In genomic region chr5:157542282-157542966, GRCh38 we compare ENCODE assay signal across 2 cellular contexts.
TF ChIP-seq lines count a peak whose summit lies in the region.

No MANE protein-coding gene starts in this region.

TF ChIP-seq in SK-N-SH, 30 proteins besides CTCF, POLR2A, EP300 and RAD21 (continued from another document):
- TF ChIP-seq PBX3 (IDR thresholded peaks at IDR 0.05) (no peak), FOXJ3 (CRISPR knock-in tag; IDR thresholded peaks at IDR 0.05) (no peak), YY1 (IDR thresholded peaks at IDR 0.05; ENCODE audit: low read depth) (no peak), FOSL2 (IDR thresholded peaks at IDR 0.05; ENCODE audit: borderline replicate concordance, low read depth) (no peak), IRF3 (IDR thresholded peaks at IDR 0.05; ENCODE audit: low read depth, low read length) (no peak), POLR2AphosphoS5 (IDR thresholded peaks at IDR 0.05; ENCODE audit: low read depth, low read length) (no peak), GABPA (IDR thresholded peaks at IDR 0.05; ENCODE audit: low read depth) (no peak), MEF2A (IDR thresholded peaks at IDR 0.05; ENCODE audit: borderline replicate concordance, low read depth) (no peak), GATA2 (CRISPR knock-in tag; IDR thresholded peaks at IDR 0.05) (no peak), JUND (IDR thresholded peaks at IDR 0.05) (no peak), FOXM1 (IDR thresholded peaks at IDR 0.05; ENCODE audit: low read depth) (no peak), REST (IDR thresholded peaks at IDR 0.05; ENCODE audit: low read depth, low read length) (no peak), USF2 (IDR thresholded peaks at IDR 0.05; ENCODE audit: borderline replicate concordance, low read depth, low read length) (no peak), RCOR1 (IDR thresholded peaks at IDR 0.05; ENCODE audit: low read length) (no peak)

TF ChIP-seq in SK-N-SH treated with all-trans-retinoic acid at 6 μM for 48 hours, 23 proteins besides CTCF, POLR2A, EP300 and RAD21 (continued from another document):
- TF ChIP-seq TSHZ2 (CRISPR knock-in tag; IDR thresholded peaks at IDR 0.05): no peak
- no peak for TF ChIP-seq ZFP3 (CRISPR knock-in tag; IDR thresholded peaks at IDR 0.05)
- no peak for TF ChIP-seq SNAI2 (CRISPR knock-in tag; IDR thresholded peaks at IDR 0.05)
- no peak for TF ChIP-seq PPARA (CRISPR knock-in tag; IDR thresholded peaks at IDR 0.05; ENCODE audit: borderline replicate concordance)
- TF ChIP-seq PATZ1 (CRISPR knock-in tag; IDR thresholded peaks at IDR 0.05; ENCODE audit: borderline replicate concordance): no peak
- TF ChIP-seq CREB5 (CRISPR knock-in tag; IDR thresholded peaks at IDR 0.05; ENCODE audit: low read depth): no peak
- TF ChIP-seq ZFP30 (CRISPR knock-in tag; IDR thresholded peaks at IDR 0.05): no peak
- TF ChIP-seq GLIS3 (CRISPR knock-in tag; IDR thresholded peaks at IDR 0.05): no peak
